ENCODE assay signal across 25 cellular contexts in the genomic region with DNA sequence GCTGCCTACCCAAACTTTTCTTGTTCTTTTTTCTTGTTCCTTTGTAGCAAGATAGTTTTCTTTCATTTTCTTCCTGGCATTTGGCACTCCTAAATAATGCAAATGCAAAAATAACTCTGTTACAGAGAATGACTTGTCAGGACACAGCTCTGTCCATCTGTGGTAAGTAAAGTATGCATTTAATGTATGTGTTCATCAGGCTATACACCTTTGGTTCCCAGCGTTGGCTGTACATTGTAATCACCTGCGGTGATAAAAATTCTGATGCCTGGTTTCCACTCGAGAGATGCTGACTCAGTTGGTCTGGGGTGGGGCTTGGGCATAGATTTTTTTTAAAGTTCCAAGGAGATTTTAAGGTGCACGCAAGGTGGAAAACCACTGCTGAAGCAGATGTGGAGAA. TPM values are rescaled to one million over a fixed set of nuclear protein-coding genes. Genes with fewer than 3 reads are reported as not detected.
A peak's percentile ranks its signal among the peaks of the same experiment; 100 is the strongest.
DNase-seq lines count a peak whose midpoint lies in the region; ATAC-seq and TF ChIP-seq lines count a peak whose summit lies in the region.
"Had no signal": no experiment of that assay in that cellular context is flagged by ENCODE, and none has a peak within 500 bp of the region (broad histone marks: within the 10 kb centered on the region; RNA-seq: fewer than 3 reads in every experiment).

A gene with protein sequence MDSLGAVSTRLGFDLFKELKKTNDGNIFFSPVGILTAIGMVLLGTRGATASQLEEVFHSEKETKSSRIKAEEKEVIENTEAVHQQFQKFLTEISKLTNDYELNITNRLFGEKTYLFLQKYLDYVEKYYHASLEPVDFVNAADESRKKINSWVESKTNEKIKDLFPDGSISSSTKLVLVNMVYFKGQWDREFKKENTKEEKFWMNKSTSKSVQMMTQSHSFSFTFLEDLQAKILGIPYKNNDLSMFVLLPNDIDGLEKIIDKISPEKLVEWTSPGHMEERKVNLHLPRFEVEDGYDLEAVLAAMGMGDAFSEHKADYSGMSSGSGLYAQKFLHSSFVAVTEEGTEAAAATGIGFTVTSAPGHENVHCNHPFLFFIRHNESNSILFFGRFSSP (plus strand): TSS at position 378 of the 400 bp plus-strand sequence. CDS start 1,325 bp downstream, outside the sequence.

- no peaks in the 10 kb centered on the region for H3K36me3 Mint-ChIP-seq in neural progenitor cell
- H3K36me3 Mint-ChIP-seq: CD8-positive, alpha-beta memory T cell had no signal

- no peaks in the 10 kb centered on the region for H3K4me1 Mint-ChIP-seq in neural progenitor cell
- H3K4me1 Mint-ChIP-seq: CD8-positive, alpha-beta memory T cell had no signal

- H3K4me1 ChIP-seq in esophagus (ENCODE audit: control insufficient read depth in 2 of 2, insufficient read depth in 2 of 2, low read length in 1 of 2), result peaks cover 0 to 5% of the 10 kb centered on the region in 2 donors
- H3K4me1 ChIP-seq in neural progenitor cell, result no peaks in the 10 kb centered on the region
- no peaks in the 10 kb centered on the region for H3K4me1 ChIP-seq in gastrocnemius medialis

- H3K9me3 ChIP-seq in esophagus (ENCODE audit: control insufficient read depth in 2 of 2, insufficient read depth in 1 of 2, low read depth in 1 of 2, low read length in 1 of 2) (no peaks in the 10 kb centered on the region), neural progenitor cell (ENCODE audit: low read depth) (no peaks in the 10 kb centered on the region), gastrocnemius medialis (no peaks in the 10 kb centered on the region)

- intact Hi-C loops in gastrocnemius medialis (cut with DNase I; ENCODE audit: low total_unique reads), result no loop called here

- H3K4me3 Mint-ChIP-seq in neural progenitor cell, result no peak within 1 kb of the TSS
- H3K4me3 Mint-ChIP-seq: CD8-positive, alpha-beta memory T cell had no signal

- no peak within 1 kb of the TSS for H2AFZ ChIP-seq in neural progenitor cell (replicated peaks)

- no peaks in the 10 kb centered on the region for H4K20me1 ChIP-seq in neural progenitor cell (ENCODE audit: low read depth)

- no peak for TF ChIP-seq POLR2A in gastrocnemius medialis (IDR thresholded peaks at IDR 0.05)

- DNase-seq in NCI-H82 (lab: John Stamatoyannopoulos, UW) (peak; percentile 9), NCI-H82 treated with DMSO at 0.1 percent for 48 hours (lab: John Stamatoyannopoulos, UW; ENCODE audit: unreplicated experiment) (no peak), neural progenitor cell (ENCODE audit: low spot score) (no peak), NCI-H2029 treated with DMSO at 0.1 percent for 48 hours (lab: John Stamatoyannopoulos, UW) (no peak), cortex of kidney (lab: John Stamatoyannopoulos, UW) (no peak), gastrocnemius medialis (no peak)
- DNase-seq: C1 segment of cervical spinal cord; Calu3; CD8-positive, alpha-beta memory T cell; DMS153; GOT3; HCEC 1CT; Karpas-422; NCI-H1048; NCI-H1417 treated with DMSO at 0.1 percent for 48 hours; NCI-H187; NCI-H2107; NCI-H69; NK-92 treated with Interleukin-12 subunit alpha and Interleukin-12 subunit beta, amount 100 ng/mL, for 24 hours had no signal

- H3K9ac ChIP-seq in neural progenitor cell, result no peak within 1 kb of the TSS

- no peaks in the 10 kb centered on the region for H3K9me3 Mint-ChIP-seq in neural progenitor cell
- H3K9me3 Mint-ChIP-seq: CD8-positive, alpha-beta memory T cell had no signal

- in situ Hi-C loops in gastrocnemius medialis (cut with MboI; ENCODE audit: low sequenced_read_pairs in 4 of 4), result no loop called here

- H3K4me3 ChIP-seq in esophagus (ENCODE audit: low read depth in 1 of 2, low read length in 2 of 2) (peak within 1 kb of the TSS; percentile 48 to 67), neural progenitor cell (no peak within 1 kb of the TSS), gastrocnemius medialis (no peak within 1 kb of the TSS)

- WGBS in esophagus, 2 donors, result 55 to 71% methylated on average over 4 of the region's 4 CpGs

- no peaks in the 10 kb centered on the region for H3K36me3 ChIP-seq in esophagus (ENCODE audit: control insufficient read depth in 2 of 2, insufficient read depth in 2 of 2, low read length in 1 of 2)
- no peaks in the 10 kb centered on the region for H3K36me3 ChIP-seq in neural progenitor cell
- no peaks in the 10 kb centered on the region for H3K36me3 ChIP-seq in gastrocnemius medialis

- H3K79me2 ChIP-seq in neural progenitor cell (ENCODE audit: low read depth), result no peaks in the 10 kb centered on the region

- H3K27me3 ChIP-seq in esophagus (ENCODE audit: control insufficient read depth in 1 of 2, insufficient read depth in 2 of 2, low read length in 2 of 2), result no peaks in the 10 kb centered on the region
- H3K27me3 ChIP-seq in neural progenitor cell, result no peaks in the 10 kb centered on the region
- H3K27me3 ChIP-seq in gastrocnemius medialis, result no peaks in the 10 kb centered on the region

- ATAC-seq in HG02623 (IDR thresholded peaks at IDR 0.05; ENCODE audit: unreplicated experiment) (no peak), gastrocnemius medialis (no peak)

- H3K27ac ChIP-seq in esophagus (ENCODE audit: low read depth in 2 of 2, low read length in 1 of 2) (peak within 1 kb of the TSS; percentile 91 to 95), neural progenitor cell (no peak within 1 kb of the TSS), gastrocnemius medialis (no peak within 1 kb of the TSS)
- H3K27ac ChIP-seq: 22Rv1 had no signal

- peak within 1 kb of the TSS; percentile 44 for H3K27ac Mint-ChIP-seq in neural progenitor cell

- no peak for TF ChIP-seq CTCF in neural progenitor cell (IDR thresholded peaks at IDR 0.05)
- no peak for TF ChIP-seq CTCF in gastrocnemius medialis (IDR thresholded peaks at IDR 0.05 in 4 of 5, conservative IDR thresholded peaks at IDR 0.05 in 1 of 5)

- no peaks in the 10 kb centered on the region for H3K27me3 Mint-ChIP-seq in neural progenitor cell (ENCODE audit: insufficient read depth, low read depth)

- no peak within 1 kb of the TSS for H3K4me2 ChIP-seq in neural progenitor cell

- H3F3A ChIP-seq in neural progenitor cell (ENCODE audit: low read depth), result no peaks in the 10 kb centered on the region

RNA-seq across cellular contexts. Expression of the gene that starts here (rescaled TPM):
- 100 to 1,000 TPM; 228 to 233 TPM for polyA plus RNA-seq in esophagus
- total RNA-seq in neural progenitor cell (ENCODE audit: low replicate concordance) (not detected in 2 replicates), gastrocnemius medialis (not detected)
- total RNA-seq: Calu3; CD8-positive, alpha-beta memory T cell; G401; M059J; NCI-H460 had no signal
- polyA plus RNA-seq: CD8-positive, alpha-beta memory T cell had no signal

Comparison
In these comparisons a context has a peak if more than half of its experiments do, and no peak if none do; other contexts are left out.
1. H3K27ac ChIP-seq: peak in esophagus (2 of 2); none in neural progenitor cell (single experiment) and gastrocnemius medialis (0 of 4).
2. H3K4me3 ChIP-seq: peak in esophagus (2 of 2); none in neural progenitor cell (single experiment) and gastrocnemius medialis (0 of 4).